In the genomic region with DNA sequence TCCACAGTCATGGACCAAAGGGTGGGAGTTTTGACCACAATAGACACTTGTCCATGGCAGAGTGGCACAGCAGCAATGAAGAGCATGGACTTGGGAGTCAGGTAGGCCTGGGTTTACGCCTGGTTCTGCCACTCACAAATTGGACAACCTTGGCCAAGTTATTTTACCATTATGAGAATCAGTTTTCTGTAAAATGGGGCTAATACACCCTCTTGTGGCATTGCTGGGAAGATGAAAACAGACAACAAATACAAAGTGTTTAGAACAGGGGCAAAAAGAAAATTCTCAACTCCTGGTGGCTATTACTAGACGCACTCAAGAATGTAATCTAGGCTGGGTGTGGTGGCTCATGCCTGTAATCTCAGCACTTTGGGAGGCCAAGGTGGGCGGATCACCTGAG, we compare ENCODE assay signal across 1 cellular context.
TF ChIP-seq lines count a peak whose summit lies in the region.

No MANE protein-coding gene starts in this region.

TF ChIP-seq in WTC11, 78 proteins besides CTCF, POLR2A, EP300 and RAD21 (continued from another document):
- TF ChIP-seq, protein P1, sequence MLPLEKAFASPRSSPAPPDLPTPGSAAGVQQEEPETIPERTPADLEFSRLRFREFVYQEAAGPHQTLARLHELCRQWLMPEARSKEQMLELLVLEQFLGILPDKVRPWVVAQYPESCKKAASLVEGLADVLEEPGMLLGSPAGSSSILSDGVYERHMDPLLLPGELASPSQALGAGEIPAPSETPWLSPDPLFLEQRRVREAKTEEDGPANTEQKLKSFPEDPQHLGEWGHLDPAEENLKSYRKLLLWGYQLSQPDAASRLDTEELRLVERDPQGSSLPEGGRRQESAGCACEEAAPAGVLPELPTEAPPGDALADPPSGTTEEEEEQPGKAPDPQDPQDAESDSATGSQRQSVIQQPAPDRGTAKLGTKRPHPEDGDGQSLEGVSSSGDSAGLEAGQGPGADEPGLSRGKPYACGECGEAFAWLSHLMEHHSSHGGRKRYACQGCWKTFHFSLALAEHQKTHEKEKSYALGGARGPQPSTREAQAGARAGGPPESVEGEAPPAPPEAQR (CRISPR knock-in tag; IDR thresholded peaks at IDR 0.05), result no peak
- TF ChIP-seq ELF4 (CRISPR knock-in tag; IDR thresholded peaks at IDR 0.05; ENCODE audit: low read depth) (no peak), ZBTB21 (CRISPR knock-in tag; IDR thresholded peaks at IDR 0.05; ENCODE audit: borderline replicate concordance) (no peak), JUN (CRISPR knock-in tag; IDR thresholded peaks at IDR 0.05) (no peak)
- TF ChIP-seq, protein P2, sequence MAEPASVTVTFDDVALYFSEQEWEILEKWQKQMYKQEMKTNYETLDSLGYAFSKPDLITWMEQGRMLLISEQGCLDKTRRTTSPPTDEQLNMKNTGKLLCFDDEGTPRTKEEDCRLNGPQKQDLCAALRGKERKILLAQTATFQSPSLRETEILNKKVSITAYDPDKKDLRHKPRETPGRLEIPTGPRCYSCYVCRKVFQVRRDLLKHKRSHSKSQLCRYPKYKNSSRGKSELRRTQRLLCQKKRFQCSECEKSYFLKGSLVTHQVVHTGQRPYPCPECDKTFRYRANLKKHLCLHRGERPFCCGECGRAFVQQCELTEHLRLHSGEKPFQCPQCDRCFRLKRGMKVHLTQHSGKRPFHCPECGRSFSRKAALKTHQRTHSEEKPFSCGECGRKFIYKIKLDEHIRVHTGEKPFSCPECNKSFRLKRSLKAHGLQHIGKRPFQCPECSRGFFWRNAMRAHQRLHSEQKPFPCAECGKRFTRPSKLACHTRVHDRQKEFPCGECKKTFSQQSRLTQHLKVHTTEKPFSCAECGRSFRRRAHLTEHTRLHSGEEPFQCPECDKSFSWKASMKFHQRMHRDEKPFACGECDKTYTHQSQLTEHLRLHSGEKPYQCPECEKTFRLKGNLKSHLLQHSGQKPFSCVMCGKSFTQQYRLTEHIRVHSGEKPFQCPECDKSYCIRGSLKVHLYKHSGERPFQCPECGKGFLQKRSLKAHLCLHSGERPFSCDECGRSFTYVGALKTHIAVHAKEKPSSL (CRISPR knock-in tag; conservative IDR thresholded peaks at IDR 0.05), result no peak
- TF ChIP-seq, protein P3, sequence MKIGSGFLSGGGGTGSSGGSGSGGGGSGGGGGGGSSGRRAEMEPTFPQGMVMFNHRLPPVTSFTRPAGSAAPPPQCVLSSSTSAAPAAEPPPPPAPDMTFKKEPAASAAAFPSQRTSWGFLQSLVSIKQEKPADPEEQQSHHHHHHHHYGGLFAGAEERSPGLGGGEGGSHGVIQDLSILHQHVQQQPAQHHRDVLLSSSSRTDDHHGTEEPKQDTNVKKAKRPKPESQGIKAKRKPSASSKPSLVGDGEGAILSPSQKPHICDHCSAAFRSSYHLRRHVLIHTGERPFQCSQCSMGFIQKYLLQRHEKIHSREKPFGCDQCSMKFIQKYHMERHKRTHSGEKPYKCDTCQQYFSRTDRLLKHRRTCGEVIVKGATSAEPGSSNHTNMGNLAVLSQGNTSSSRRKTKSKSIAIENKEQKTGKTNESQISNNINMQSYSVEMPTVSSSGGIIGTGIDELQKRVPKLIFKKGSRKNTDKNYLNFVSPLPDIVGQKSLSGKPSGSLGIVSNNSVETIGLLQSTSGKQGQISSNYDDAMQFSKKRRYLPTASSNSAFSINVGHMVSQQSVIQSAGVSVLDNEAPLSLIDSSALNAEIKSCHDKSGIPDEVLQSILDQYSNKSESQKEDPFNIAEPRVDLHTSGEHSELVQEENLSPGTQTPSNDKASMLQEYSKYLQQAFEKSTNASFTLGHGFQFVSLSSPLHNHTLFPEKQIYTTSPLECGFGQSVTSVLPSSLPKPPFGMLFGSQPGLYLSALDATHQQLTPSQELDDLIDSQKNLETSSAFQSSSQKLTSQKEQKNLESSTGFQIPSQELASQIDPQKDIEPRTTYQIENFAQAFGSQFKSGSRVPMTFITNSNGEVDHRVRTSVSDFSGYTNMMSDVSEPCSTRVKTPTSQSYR (CRISPR knock-in tag; IDR thresholded peaks at IDR 0.05), result no peak
